Comparison of ENCODE assay signal across 1 cellular context in the genomic region with DNA sequence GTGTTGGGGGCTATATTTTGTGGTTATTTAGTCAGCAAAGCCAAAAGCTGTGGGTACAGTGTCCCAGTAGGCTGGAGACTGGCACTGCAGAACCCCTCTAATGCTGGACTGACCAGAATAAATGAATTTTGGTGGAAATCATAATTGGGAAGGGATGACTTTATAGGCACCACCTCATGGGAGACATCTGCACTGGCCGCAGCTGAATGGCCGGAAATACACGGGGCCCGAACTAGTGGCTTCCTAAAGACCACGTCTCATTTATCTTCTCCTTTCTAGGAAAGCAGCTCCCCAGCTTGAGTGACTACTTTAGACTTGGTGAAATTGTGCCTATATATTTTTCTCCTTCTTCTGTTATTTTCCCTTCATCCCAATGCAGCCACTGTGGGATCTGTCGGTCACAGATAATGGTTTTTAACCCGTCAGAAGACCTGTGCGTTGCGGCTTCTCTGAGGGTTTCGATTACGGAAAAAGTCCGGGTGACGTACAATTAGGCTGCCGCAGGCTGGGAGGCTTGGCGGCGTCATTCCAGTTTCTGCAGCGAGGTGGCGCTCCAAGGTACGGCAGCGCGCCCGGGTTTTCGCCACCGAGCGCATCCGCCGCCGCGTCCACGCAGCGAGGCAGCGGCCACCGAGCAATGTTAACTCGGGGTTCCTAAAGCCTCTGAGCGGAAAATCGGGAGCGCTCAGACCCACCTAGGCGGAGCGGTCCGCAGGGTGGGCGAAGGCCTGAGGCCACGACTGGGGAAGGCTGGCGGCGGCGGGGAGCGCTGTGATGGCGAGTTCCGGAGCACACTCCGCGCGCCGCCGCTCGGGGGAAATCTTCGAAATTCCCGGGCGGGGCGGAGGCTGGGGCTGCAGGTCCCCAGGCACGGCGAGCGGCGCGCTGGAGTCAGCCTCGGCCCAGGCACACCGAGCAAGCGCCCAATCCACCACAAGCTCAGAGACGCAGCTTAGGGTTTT.
TF ChIP-seq lines count a peak whose summit lies in the region.

No MANE protein-coding gene starts in this region.

TF ChIP-seq in K562, 482 proteins besides CTCF, POLR2A, EP300 and RAD21 (continued from another document and continues in another):
- TF ChIP-seq, protein P1, sequence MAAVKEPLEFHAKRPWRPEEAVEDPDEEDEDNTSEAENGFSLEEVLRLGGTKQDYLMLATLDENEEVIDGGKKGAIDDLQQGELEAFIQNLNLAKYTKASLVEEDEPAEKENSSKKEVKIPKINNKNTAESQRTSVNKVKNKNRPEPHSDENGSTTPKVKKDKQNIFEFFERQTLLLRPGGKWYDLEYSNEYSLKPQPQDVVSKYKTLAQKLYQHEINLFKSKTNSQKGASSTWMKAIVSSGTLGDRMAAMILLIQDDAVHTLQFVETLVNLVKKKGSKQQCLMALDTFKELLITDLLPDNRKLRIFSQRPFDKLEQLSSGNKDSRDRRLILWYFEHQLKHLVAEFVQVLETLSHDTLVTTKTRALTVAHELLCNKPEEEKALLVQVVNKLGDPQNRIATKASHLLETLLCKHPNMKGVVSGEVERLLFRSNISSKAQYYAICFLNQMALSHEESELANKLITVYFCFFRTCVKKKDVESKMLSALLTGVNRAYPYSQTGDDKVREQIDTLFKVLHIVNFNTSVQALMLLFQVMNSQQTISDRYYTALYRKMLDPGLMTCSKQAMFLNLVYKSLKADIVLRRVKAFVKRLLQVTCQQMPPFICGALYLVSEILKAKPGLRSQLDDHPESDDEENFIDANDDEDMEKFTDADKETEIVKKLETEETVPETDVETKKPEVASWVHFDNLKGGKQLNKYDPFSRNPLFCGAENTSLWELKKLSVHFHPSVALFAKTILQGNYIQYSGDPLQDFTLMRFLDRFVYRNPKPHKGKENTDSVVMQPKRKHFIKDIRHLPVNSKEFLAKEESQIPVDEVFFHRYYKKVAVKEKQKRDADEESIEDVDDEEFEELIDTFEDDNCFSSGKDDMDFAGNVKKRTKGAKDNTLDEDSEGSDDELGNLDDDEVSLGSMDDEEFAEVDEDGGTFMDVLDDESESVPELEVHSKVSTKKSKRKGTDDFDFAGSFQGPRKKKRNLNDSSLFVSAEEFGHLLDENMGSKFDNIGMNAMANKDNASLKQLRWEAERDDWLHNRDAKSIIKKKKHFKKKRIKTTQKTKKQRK (IDR thresholded peaks at IDR 0.05; ENCODE audit: borderline replicate concordance, low read depth, low read length), result no peak
- no peak for TF ChIP-seq THRAP3 (IDR thresholded peaks at IDR 0.05; ENCODE audit: borderline replicate concordance)
- no peak for TF ChIP-seq ZNF41 (CRISPR knock-in tag; conservative IDR thresholded peaks at IDR 0.05)
- TF ChIP-seq CBFA2T2 (conservative IDR thresholded peaks at IDR 0.05), result peak; percentile 35; the same call in 1 of the 2 replicates
- TF ChIP-seq, protein P2, sequence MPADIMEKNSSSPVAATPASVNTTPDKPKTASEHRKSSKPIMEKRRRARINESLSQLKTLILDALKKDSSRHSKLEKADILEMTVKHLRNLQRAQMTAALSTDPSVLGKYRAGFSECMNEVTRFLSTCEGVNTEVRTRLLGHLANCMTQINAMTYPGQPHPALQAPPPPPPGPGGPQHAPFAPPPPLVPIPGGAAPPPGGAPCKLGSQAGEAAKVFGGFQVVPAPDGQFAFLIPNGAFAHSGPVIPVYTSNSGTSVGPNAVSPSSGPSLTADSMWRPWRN (IDR thresholded peaks at IDR 0.05; ENCODE audit: low read depth), result no peak
- TF ChIP-seq, protein P3, sequence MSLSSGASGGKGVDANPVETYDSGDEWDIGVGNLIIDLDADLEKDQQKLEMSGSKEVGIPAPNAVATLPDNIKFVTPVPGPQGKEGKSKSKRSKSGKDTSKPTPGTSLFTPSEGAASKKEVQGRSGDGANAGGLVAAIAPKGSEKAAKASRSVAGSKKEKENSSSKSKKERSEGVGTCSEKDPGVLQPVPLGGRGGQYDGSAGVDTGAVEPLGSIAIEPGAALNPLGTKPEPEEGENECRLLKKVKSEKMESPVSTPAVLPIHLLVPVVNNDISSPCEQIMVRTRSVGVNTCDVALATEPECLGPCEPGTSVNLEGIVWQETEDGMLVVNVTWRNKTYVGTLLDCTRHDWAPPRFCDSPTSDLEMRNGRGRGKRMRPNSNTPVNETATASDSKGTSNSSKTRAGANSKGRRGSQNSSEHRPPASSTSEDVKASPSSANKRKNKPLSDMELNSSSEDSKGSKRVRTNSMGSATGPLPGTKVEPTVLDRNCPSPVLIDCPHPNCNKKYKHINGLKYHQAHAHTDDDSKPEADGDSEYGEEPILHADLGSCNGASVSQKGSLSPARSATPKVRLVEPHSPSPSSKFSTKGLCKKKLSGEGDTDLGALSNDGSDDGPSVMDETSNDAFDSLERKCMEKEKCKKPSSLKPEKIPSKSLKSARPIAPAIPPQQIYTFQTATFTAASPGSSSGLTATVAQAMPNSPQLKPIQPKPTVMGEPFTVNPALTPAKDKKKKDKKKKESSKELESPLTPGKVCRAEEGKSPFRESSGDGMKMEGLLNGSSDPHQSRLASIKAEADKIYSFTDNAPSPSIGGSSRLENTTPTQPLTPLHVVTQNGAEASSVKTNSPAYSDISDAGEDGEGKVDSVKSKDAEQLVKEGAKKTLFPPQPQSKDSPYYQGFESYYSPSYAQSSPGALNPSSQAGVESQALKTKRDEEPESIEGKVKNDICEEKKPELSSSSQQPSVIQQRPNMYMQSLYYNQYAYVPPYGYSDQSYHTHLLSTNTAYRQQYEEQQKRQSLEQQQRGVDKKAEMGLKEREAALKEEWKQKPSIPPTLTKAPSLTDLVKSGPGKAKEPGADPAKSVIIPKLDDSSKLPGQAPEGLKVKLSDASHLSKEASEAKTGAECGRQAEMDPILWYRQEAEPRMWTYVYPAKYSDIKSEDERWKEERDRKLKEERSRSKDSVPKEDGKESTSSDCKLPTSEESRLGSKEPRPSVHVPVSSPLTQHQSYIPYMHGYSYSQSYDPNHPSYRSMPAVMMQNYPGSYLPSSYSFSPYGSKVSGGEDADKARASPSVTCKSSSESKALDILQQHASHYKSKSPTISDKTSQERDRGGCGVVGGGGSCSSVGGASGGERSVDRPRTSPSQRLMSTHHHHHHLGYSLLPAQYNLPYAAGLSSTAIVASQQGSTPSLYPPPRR (CRISPR knock-in tag; IDR thresholded peaks at IDR 0.05; ENCODE audit: borderline replicate concordance), result no peak
- TF ChIP-seq, protein P4, sequence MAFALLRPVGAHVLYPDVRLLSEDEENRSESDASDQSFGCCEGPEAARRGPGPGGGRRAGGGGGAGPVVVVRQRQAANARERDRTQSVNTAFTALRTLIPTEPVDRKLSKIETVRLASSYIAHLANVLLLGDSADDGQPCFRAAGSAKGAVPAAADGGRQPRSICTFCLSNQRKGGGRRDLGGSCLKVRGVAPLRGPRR (CRISPR knock-in tag; IDR thresholded peaks at IDR 0.05), result no peak
- TF ChIP-seq FOSL1 (tag; conservative IDR thresholded peaks at IDR 0.05), result no peak
- TF ChIP-seq MAFG (tag; conservative IDR thresholded peaks at IDR 0.05), result no peak
- TF ChIP-seq, protein P5, sequence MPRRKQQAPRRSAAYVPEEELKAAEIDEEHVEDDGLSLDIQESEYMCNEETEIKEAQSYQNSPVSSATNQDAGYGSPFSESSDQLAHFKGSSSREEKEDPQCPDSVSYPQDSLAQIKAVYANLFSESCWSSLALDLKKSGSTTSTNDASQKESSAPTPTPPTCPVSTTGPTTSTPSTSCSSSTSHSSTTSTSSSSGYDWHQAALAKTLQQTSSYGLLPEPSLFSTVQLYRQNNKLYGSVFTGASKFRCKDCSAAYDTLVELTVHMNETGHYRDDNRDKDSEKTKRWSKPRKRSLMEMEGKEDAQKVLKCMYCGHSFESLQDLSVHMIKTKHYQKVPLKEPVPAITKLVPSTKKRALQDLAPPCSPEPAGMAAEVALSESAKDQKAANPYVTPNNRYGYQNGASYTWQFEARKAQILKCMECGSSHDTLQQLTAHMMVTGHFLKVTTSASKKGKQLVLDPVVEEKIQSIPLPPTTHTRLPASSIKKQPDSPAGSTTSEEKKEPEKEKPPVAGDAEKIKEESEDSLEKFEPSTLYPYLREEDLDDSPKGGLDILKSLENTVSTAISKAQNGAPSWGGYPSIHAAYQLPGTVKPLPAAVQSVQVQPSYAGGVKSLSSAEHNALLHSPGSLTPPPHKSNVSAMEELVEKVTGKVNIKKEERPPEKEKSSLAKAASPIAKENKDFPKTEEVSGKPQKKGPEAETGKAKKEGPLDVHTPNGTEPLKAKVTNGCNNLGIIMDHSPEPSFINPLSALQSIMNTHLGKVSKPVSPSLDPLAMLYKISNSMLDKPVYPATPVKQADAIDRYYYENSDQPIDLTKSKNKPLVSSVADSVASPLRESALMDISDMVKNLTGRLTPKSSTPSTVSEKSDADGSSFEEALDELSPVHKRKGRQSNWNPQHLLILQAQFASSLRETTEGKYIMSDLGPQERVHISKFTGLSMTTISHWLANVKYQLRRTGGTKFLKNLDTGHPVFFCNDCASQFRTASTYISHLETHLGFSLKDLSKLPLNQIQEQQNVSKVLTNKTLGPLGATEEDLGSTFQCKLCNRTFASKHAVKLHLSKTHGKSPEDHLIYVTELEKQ (CRISPR knock-in tag; IDR thresholded peaks at IDR 0.05), result no peak
- TF ChIP-seq ZFX (CRISPR knock-in tag; IDR thresholded peaks at IDR 0.05), result peak; percentile 72
- TF ChIP-seq SRSF7 (optimal IDR thresholded peaks at IDR 0.05; ENCODE audit: low read depth, low read length), result no peak
- TF ChIP-seq KLF13 (tag; IDR thresholded peaks at IDR 0.05; ENCODE audit: borderline replicate concordance, low read depth), result no peak
- TF ChIP-seq, protein P6, sequence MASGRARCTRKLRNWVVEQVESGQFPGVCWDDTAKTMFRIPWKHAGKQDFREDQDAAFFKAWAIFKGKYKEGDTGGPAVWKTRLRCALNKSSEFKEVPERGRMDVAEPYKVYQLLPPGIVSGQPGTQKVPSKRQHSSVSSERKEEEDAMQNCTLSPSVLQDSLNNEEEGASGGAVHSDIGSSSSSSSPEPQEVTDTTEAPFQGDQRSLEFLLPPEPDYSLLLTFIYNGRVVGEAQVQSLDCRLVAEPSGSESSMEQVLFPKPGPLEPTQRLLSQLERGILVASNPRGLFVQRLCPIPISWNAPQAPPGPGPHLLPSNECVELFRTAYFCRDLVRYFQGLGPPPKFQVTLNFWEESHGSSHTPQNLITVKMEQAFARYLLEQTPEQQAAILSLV (tag; IDR thresholded peaks at IDR 0.05), result no peak
- TF ChIP-seq SMAD1 (IDR thresholded peaks at IDR 0.05; ENCODE audit: low read depth, low read length, partially characterized antibody), result no peak
- no peak for TF ChIP-seq ZNF76 (CRISPR knock-in tag; IDR thresholded peaks at IDR 0.05; ENCODE audit: borderline replicate concordance)
- TF ChIP-seq NCOA4 (IDR thresholded peaks at IDR 0.05; ENCODE audit: partially characterized antibody), result no peak
- no peak for TF ChIP-seq NFE2L1 (tag; IDR thresholded peaks at IDR 0.05; ENCODE audit: borderline replicate concordance, low read depth)
- TF ChIP-seq, protein P7, sequence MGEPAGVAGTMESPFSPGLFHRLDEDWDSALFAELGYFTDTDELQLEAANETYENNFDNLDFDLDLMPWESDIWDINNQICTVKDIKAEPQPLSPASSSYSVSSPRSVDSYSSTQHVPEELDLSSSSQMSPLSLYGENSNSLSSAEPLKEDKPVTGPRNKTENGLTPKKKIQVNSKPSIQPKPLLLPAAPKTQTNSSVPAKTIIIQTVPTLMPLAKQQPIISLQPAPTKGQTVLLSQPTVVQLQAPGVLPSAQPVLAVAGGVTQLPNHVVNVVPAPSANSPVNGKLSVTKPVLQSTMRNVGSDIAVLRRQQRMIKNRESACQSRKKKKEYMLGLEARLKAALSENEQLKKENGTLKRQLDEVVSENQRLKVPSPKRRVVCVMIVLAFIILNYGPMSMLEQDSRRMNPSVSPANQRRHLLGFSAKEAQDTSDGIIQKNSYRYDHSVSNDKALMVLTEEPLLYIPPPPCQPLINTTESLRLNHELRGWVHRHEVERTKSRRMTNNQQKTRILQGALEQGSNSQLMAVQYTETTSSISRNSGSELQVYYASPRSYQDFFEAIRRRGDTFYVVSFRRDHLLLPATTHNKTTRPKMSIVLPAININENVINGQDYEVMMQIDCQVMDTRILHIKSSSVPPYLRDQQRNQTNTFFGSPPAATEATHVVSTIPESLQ (CRISPR knock-in tag; IDR thresholded peaks at IDR 0.05), result no peak
- no peak for TF ChIP-seq ZNF561 (CRISPR knock-in tag; conservative IDR thresholded peaks at IDR 0.05)
- TF ChIP-seq MCM7 (IDR thresholded peaks at IDR 0.05), result no peak
- peak; percentile 71; the same call in 1 of the 2 replicates for TF ChIP-seq KAT7 (CRISPR knock-in tag; IDR thresholded peaks at IDR 0.05; ENCODE audit: borderline replicate concordance)
- TF ChIP-seq ZNF134 (CRISPR knock-in tag; conservative IDR thresholded peaks at IDR 0.05), result no peak
- TF ChIP-seq ZNF589 (CRISPR knock-in tag; IDR thresholded peaks at IDR 0.05; ENCODE audit: low read depth), result no peak
- no peak for TF ChIP-seq HOXB6 (CRISPR knock-in tag; IDR thresholded peaks at IDR 0.05; ENCODE audit: borderline replicate concordance)
- no peak for TF ChIP-seq ILK (tag; IDR thresholded peaks at IDR 0.05; ENCODE audit: borderline replicate concordance, low read depth)
- TF ChIP-seq HNRNPUL1 (IDR thresholded peaks at IDR 0.05; ENCODE audit: low read length), result no peak
- TF ChIP-seq POU5F1 (IDR thresholded peaks at IDR 0.05; ENCODE audit: borderline replicate concordance, low read depth, low read length, partially characterized antibody), result no peak
- TF ChIP-seq HMG20A (CRISPR knock-in tag; conservative IDR thresholded peaks at IDR 0.05), result no peak
- TF ChIP-seq ZFP1 (CRISPR knock-in tag; IDR thresholded peaks at IDR 0.05), result no peak
- no peak for TF ChIP-seq HIVEP1 (CRISPR knock-in tag; IDR thresholded peaks at IDR 0.05)
- TF ChIP-seq, protein P8, sequence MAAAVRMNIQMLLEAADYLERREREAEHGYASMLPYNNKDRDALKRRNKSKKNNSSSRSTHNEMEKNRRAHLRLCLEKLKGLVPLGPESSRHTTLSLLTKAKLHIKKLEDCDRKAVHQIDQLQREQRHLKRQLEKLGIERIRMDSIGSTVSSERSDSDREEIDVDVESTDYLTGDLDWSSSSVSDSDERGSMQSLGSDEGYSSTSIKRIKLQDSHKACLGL (CRISPR knock-in tag; IDR thresholded peaks at IDR 0.05; ENCODE audit: borderline replicate concordance, poor library complexity, severe bottlenecking), result no peak
- peak; percentile 78 for TF ChIP-seq NBN (IDR thresholded peaks at IDR 0.05; ENCODE audit: low read depth)
- no peak for TF ChIP-seq GATA2 (CRISPR knock-in tag; IDR thresholded peaks at IDR 0.05)
- TF ChIP-seq CHD4 (IDR thresholded peaks at IDR 0.05; ENCODE audit: insufficient read depth, insufficient replicate concordance, low read depth, low read length, poor library complexity, severe bottlenecking), result no peak
- TF ChIP-seq EHMT2 (IDR thresholded peaks at IDR 0.05), result no peak
- TF ChIP-seq ZC3H11A (IDR thresholded peaks at IDR 0.05; ENCODE audit: low read depth, low read length), result no peak
- peak; percentile 50 for TF ChIP-seq SMC3 (conservative IDR thresholded peaks at IDR 0.05; ENCODE audit: insufficient read depth, low read depth, low read length)
- peak; percentile 69; the same call in 1 of the 2 replicates for TF ChIP-seq GATAD2A (IDR thresholded peaks at IDR 0.05)
- TF ChIP-seq ZNF24 (IDR thresholded peaks at IDR 0.05), result 0 out of 2 replicates have a peak, but pooled peaks have one; percentile 61
- TF ChIP-seq RBM17 (IDR thresholded peaks at IDR 0.05; ENCODE audit: borderline replicate concordance, low read depth, low read length), result no peak
- TF ChIP-seq NFATC3 (IDR thresholded peaks at IDR 0.05), result no peak
- no peak for TF ChIP-seq FOXJ3 (CRISPR knock-in tag; IDR thresholded peaks at IDR 0.05)
- TF ChIP-seq, protein P9, sequence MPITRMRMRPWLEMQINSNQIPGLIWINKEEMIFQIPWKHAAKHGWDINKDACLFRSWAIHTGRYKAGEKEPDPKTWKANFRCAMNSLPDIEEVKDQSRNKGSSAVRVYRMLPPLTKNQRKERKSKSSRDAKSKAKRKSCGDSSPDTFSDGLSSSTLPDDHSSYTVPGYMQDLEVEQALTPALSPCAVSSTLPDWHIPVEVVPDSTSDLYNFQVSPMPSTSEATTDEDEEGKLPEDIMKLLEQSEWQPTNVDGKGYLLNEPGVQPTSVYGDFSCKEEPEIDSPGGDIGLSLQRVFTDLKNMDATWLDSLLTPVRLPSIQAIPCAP (CRISPR knock-in tag; IDR thresholded peaks at IDR 0.05; ENCODE audit: borderline replicate concordance), result no peak
- no peak for TF ChIP-seq SAFB2 (IDR thresholded peaks at IDR 0.05; ENCODE audit: borderline replicate concordance, low read depth, low read length, severe bottlenecking)
